Comparison of ENCODE assay signal across 13 cellular contexts in genomic region chr17:71412803-71413202, GRCh38.
DNase-seq lines count a peak whose midpoint lies in the region; ATAC-seq, FAIRE-seq and TF ChIP-seq lines count a peak whose summit lies in the region.
"Had no signal": no experiment of that assay in that cellular context is flagged by ENCODE, and none has a peak within 500 bp of the region (broad histone marks: within the 10 kb centered on the region; RNA-seq: fewer than 3 reads in every experiment).

No MANE protein-coding gene starts in this region.

- FAIRE-seq in astrocyte (lab: Jason Lieb, UNC) = peak; percentile 96

- CTCF ChIA-PET in T-cell (lab: Charles Lee) = no interaction called here

- no peak overlapping the region for H3K4me3 ChIP-seq in MG63
- no peak overlapping the region for H3K4me3 ChIP-seq in astrocyte (ENCODE audit: insufficient read depth, low read depth, low read length)
- H3K4me3 ChIP-seq: suprapubic skin had no signal

- H3K4me3 Mint-ChIP-seq in astrocyte (ENCODE audit: unreplicated experiment) (no peak overlapping the region), CD14-positive monocyte (no peak overlapping the region), T-cell (no peak overlapping the region)
- H3K4me3 Mint-ChIP-seq: H9; T-helper 1 cell treated with Interleukin-12 subunit alpha and Interleukin-12 subunit beta and Interleukin-4 antibody, amounts not matched to agents 30 μg/mL and 1 μg/mL, for 36 hours had no signal

- H3K27me3 ChIP-seq in MG63 (no peaks in the 10 kb centered on the region), astrocyte (ENCODE audit: insufficient read depth, low read length) (no peaks in the 10 kb centered on the region)
- H3K27me3 ChIP-seq: suprapubic skin had no signal

- H3K9me3 ChIP-seq in MG63 (peaks cover 6% of the 10 kb centered on the region; the same call in 1 of the 2 replicates), astrocyte (ENCODE audit: insufficient read depth, low read depth, low read length) (no peaks in the 10 kb centered on the region)
- H3K9me3 ChIP-seq: suprapubic skin had no signal

- H3K36me3 Mint-ChIP-seq in astrocyte (ENCODE audit: low read depth, unreplicated experiment) (no peaks in the 10 kb centered on the region), CD14-positive monocyte (no peaks in the 10 kb centered on the region), T-cell (no peaks in the 10 kb centered on the region)

- no peak for TF ChIP-seq CTCF in astrocyte (IDR thresholded peaks at IDR 0.05; ENCODE audit: insufficient read depth, low read depth, low read length)
- TF ChIP-seq CTCF in CD14-positive monocyte (IDR thresholded peaks at IDR 0.05) = no peak

- no peak for ATAC-seq in GM19452 (IDR thresholded peaks at IDR 0.05; ENCODE audit: unreplicated experiment)
- no peak for ATAC-seq in T-cell (replicated peaks in 1 of 4)

- H3K9me3 Mint-ChIP-seq in astrocyte (ENCODE audit: unreplicated experiment) = peaks cover 2% of the 10 kb centered on the region
- peaks cover 0 to 4% (median 0%) of the 10 kb centered on the region in 7 donors for H3K9me3 Mint-ChIP-seq in CD14-positive monocyte
- H3K9me3 Mint-ChIP-seq in T-cell = peaks cover 2 to 8% (median 6%) of the 10 kb centered on the region in 3 donors
- H3K9me3 Mint-ChIP-seq: T-helper 1 cell treated with Interleukin-12 subunit alpha and Interleukin-12 subunit beta and Interleukin-4 antibody, amounts not matched to agents 30 μg/mL and 1 μg/mL, for 36 hours had no signal

- H3K27me3 Mint-ChIP-seq in astrocyte (ENCODE audit: low read depth, unreplicated experiment) (no peaks in the 10 kb centered on the region), CD14-positive monocyte (ENCODE audit: low read depth in 3 of 3) (no peaks in the 10 kb centered on the region), T-cell (peaks cover 0 to 2% of the 10 kb centered on the region in 2 donors)

- no peaks in the 10 kb centered on the region for H4K20me1 ChIP-seq in astrocyte (ENCODE audit: insufficient read depth, low read length)

- H2AFZ ChIP-seq in astrocyte (ENCODE audit: low read depth, low read length) = peak overlapping the region; percentile 25

- peak overlapping the region; percentile 90 for H3K27ac Mint-ChIP-seq in astrocyte (ENCODE audit: unreplicated experiment)
- no peak overlapping the region for H3K27ac Mint-ChIP-seq in CD14-positive monocyte
- H3K27ac Mint-ChIP-seq in T-cell = no peak overlapping the region
- H3K27ac Mint-ChIP-seq: H9; T-helper 1 cell treated with Interleukin-12 subunit alpha and Interleukin-12 subunit beta and Interleukin-4 antibody, amounts not matched to agents 30 μg/mL and 1 μg/mL, for 36 hours had no signal

- H3K79me2 ChIP-seq in astrocyte (ENCODE audit: insufficient read depth, low read length) = no peaks in the 10 kb centered on the region

- H3K27ac ChIP-seq in astrocyte (ENCODE audit: low read depth, low read length) = peak overlapping the region; percentile 72
- H3K27ac ChIP-seq: suprapubic skin had no signal

- H3K4me1 ChIP-seq in astrocyte (ENCODE audit: insufficient read depth, low read length) = peaks cover 21% of the 10 kb centered on the region

- DNase-seq in AG20443 (ENCODE audit: low spot score) (peak; percentile 88), MG63 (peak; percentile 84), astrocyte (ENCODE audit: low read depth) (peak; percentile 98), islet precursor cell (peak; percentile 72), CD14-positive monocyte (ENCODE audit: low spot score) (no peak), T-cell (no peak)
- DNase-seq in activated CD4-positive, alpha-beta T cell treated with anti-CD3 and anti-CD28 coated beads, Interleukin-2, amount 50 U/mL, for 48 hours = no peak
- DNase-seq: activated CD8-positive, alpha-beta memory T cell treated with anti-CD3 and anti-CD28 coated beads, Interleukin-2, amount 50 U/mL, for 48 hours; H9; NCI-H2107 had no signal

- H3K4me1 Mint-ChIP-seq in astrocyte (ENCODE audit: low read depth, unreplicated experiment) = peaks cover 31% of the 10 kb centered on the region
- no peaks in the 10 kb centered on the region for H3K4me1 Mint-ChIP-seq in CD14-positive monocyte
- H3K4me1 Mint-ChIP-seq in T-cell = no peaks in the 10 kb centered on the region
- H3K4me1 Mint-ChIP-seq: H9 had no signal

- peak overlapping the region; percentile 63 for H3K4me2 ChIP-seq in astrocyte (ENCODE audit: low read length)

- H3K9ac ChIP-seq in astrocyte (ENCODE audit: low read length) = peak overlapping the region; percentile 55

- POLR2A ChIA-PET in T-cell (lab: Charles Lee) = no interaction called here

- peaks cover 4% of the 10 kb centered on the region; the same call in 1 of the 2 replicates for H3K36me3 ChIP-seq in MG63
- H3K36me3 ChIP-seq in astrocyte (ENCODE audit: insufficient read depth, low read length) = no peaks in the 10 kb centered on the region
- H3K36me3 ChIP-seq: suprapubic skin had no signal

- intact Hi-C loops in CD14-positive monocyte (cut with micrococcal nuclease) = no loop called here

Comparison
In these comparisons a context has a peak if more than half of its experiments do, and no peak if none do; other contexts are left out.
1. DNase-seq: peak in AG20443 (single experiment), MG63 (single experiment), astrocyte (single experiment) and islet precursor cell (single experiment); none in CD14-positive monocyte (single experiment), T-cell (0 of 34) and activated CD4-positive, alpha-beta T cell treated with anti-CD3 and anti-CD28 coated beads, Interleukin-2, amount 50 U/mL, for 48 hours (0 of 2).